8 cellular contexts compared by ENCODE assay signal in the genomic region with DNA sequence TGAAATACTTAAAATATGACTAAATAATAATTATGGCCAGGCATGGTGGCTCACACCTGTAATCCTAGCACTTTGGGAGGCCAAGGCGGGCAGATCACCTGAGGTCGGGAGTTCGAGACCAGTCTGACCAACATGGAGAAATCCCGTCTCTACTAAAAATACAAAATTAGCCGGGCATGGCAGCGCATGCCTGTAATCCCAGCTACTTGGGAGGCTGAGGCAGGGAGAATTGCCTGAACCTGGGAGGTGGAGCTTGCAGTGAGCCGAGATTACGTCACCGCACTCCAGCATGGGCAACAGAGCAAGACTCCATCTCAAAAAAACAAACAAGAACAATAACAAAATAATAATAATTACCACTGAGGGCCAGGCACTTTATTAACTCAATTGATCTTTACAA. TPM values are rescaled to one million over a fixed set of nuclear protein-coding genes. Genes with fewer than 3 reads are reported as not detected.
A peak's percentile ranks its signal among the peaks of the same experiment; 100 is the strongest.
DNase-seq lines count a peak whose midpoint lies in the region; ATAC-seq and TF ChIP-seq lines count a peak whose summit lies in the region.
"Not testable (repeated sequence)": the region's sequence is repeated elsewhere in the genome, so short reads cannot be mapped to it uniquely, and the experiment has no call there.

No MANE protein-coding gene starts in this region.

- H3K4me2 ChIP-seq in DND-41 (ENCODE audit: insufficient read depth, low read length) (peak overlapping the region; percentile 89; the same call in 1 of the 2 replicates), PC-3 (ENCODE audit: low read length) (peak overlapping the region; percentile 97), fibroblast of lung (ENCODE audit: extremely low read depth, insufficient read depth, low read length) (peak overlapping the region; percentile 30)
- not testable (repeated sequence) for H3K4me2 ChIP-seq in IMR-90 (ENCODE audit: low read depth, low read length)

- H2BK20ac ChIP-seq in IMR-90 (ENCODE audit: low read depth, low read length), result not testable (repeated sequence)

- not testable (repeated sequence) for H4K20me1 ChIP-seq in DND-41 (ENCODE audit: insufficient read depth, low read length); IMR-90 (ENCODE audit: insufficient read depth, low read length); PC-3 (ENCODE audit: low read length); fibroblast of lung (ENCODE audit: control insufficient read depth, extremely low read depth, insufficient read depth, low read length)

- peaks cover 52% of the 10 kb centered on the region for H3K79me2 ChIP-seq in ACC112 (ENCODE audit: control insufficient read depth, insufficient read depth, low read length, unreplicated experiment)
- H3K79me2 ChIP-seq in DND-41 (ENCODE audit: insufficient read depth, low read length), result peaks cover 54% of the 10 kb centered on the region
- peaks cover 52% of the 10 kb centered on the region for H3K79me2 ChIP-seq in PC-3 (ENCODE audit: low read length)
- peaks cover 46% of the 10 kb centered on the region for H3K79me2 ChIP-seq in fibroblast of lung (ENCODE audit: control insufficient read depth, insufficient read depth, low read length)

- peaks cover 13% of the 10 kb centered on the region; the same call in 1 of the 2 replicates for H3K9me1 ChIP-seq in IMR-90 (ENCODE audit: insufficient read depth, low read length)

- TF ChIP-seq CTCF in DND-41 (IDR thresholded peaks at IDR 0.05; ENCODE audit: borderline replicate concordance, extremely low read depth, low read length, poor library complexity, severe bottlenecking); IMR-90 (conservative IDR thresholded peaks at IDR 0.05; ENCODE audit: low read depth, low read length); PC-3 (conservative IDR thresholded peaks at IDR 0.05; ENCODE audit: low read depth, low read length); VCaP (conservative IDR thresholded peaks at IDR 0.05); brain (conservative IDR thresholded peaks at IDR 0.05); fibroblast of lung (conservative IDR thresholded peaks at IDR 0.05 in 1 of 2, IDR thresholded peaks at IDR 0.05 in 1 of 2; ENCODE audit: low read depth in 1 of 2, low read length in 2 of 2); nephron progenitor cell (IDR thresholded peaks at IDR 0.05): not testable (repeated sequence)

- H3K9me3 ChIP-seq in DND-41 (ENCODE audit: insufficient read depth, low read length, severe bottlenecking); IMR-90 (ENCODE audit: control insufficient read depth, insufficient read depth, low read length); PC-3 (ENCODE audit: low read length); fibroblast of lung (ENCODE audit: control insufficient read depth, insufficient read depth, low read depth, low read length): not testable (repeated sequence)

- POLR2A ChIA-PET in IMR-90 (lab: Charles Lee; ENCODE audit: unreplicated experiment); PC-3 (lab: Charles Lee; ENCODE audit: unreplicated experiment): not testable (repeated sequence)

- DNase-seq in DND-41; IMR-90; PC-3; fibroblast of lung (ENCODE audit: low read depth in 2 of 2); nephron progenitor cell: not testable (repeated sequence)

- not testable (repeated sequence) for H3K27me3 Mint-ChIP-seq in brain; nephron progenitor cell (ENCODE audit: low read depth, poor library complexity)

- not testable (repeated sequence) for H2AK9ac ChIP-seq in IMR-90 (replicated peaks; ENCODE audit: low read depth, low read length, poor library complexity)

- not testable (repeated sequence) for H2AFZ ChIP-seq in ACC112 (ENCODE audit: low read length, unreplicated experiment); DND-41 (ENCODE audit: low read depth, low read length); IMR-90 (replicated peaks; ENCODE audit: low read length, poor library complexity); PC-3 (ENCODE audit: low read length); fibroblast of lung (ENCODE audit: low read length)

- H3K27ac Mint-ChIP-seq in brain, nephron progenitor cell: not testable (repeated sequence)

- peak overlapping the region; percentile 14; the same call in 1 of the 2 replicates for H3K4ac ChIP-seq in IMR-90 (ENCODE audit: low read depth, low read length)

- not testable (repeated sequence) for H3K9ac ChIP-seq in DND-41 (ENCODE audit: low read depth, low read length); IMR-90 (ENCODE audit: low read depth, low read length); PC-3 (ENCODE audit: low read length); fibroblast of lung (ENCODE audit: insufficient read depth, low read length)

- TSS peak; percentile 30 for BruUV-seq in IMR-90 (replicated peaks; lab: Mats Ljungman, UMichigan)
- not testable (repeated sequence) for BruUV-seq in PC-3 (replicated peaks; lab: Mats Ljungman, UMichigan)

- H3K4me3 Mint-ChIP-seq in brain, result peak overlapping the region; percentile 83 to 93 (median 91)
- peak overlapping the region; percentile 89 for H3K4me3 Mint-ChIP-seq in nephron progenitor cell

- peaks cover 25 to 53% of the 10 kb centered on the region in 2 experiments for H3K79me1 ChIP-seq in IMR-90 (ENCODE audit: low read depth in 1 of 2, low read length in 2 of 2)

- H4K8ac ChIP-seq in IMR-90 (ENCODE audit: low read depth in 2 of 2, low read length in 2 of 2), result 0 out of 4 replicates have a peak overlapping the region, but pooled peaks of 1 of the 2 experiments have one; percentile 21

- H3K4me1 ChIP-seq in ACC112 (ENCODE audit: control insufficient read depth, insufficient read depth, low read length, unreplicated experiment) (peaks cover 10% of the 10 kb centered on the region), DND-41 (ENCODE audit: insufficient read depth, low read length) (peaks cover 56% of the 10 kb centered on the region), IMR-90 (ENCODE audit: control insufficient read depth, insufficient read depth, low read length) (peaks cover 13% of the 10 kb centered on the region), PC-3 (ENCODE audit: insufficient read depth, low read length) (peaks cover 26% of the 10 kb centered on the region)
- not testable (repeated sequence) for H3K4me1 ChIP-seq in fibroblast of lung (ENCODE audit: control insufficient read depth, extremely low read depth, insufficient read depth, low read length)

- CTCF ChIA-PET in IMR-90 (lab: Yijun Ruan, JAX), result interaction anchor here (0.6 kb wide), 1 partner anchor 506 kb away, joined by 4 read pairs; no protein-coding TSS in a partner anchor
- CTCF ChIA-PET in PC-3 (lab: Charles Lee), result not testable (repeated sequence)

- TF ChIP-seq POLR2A in IMR-90 (IDR thresholded peaks at IDR 0.05; ENCODE audit: low read depth, low read length), result not testable (repeated sequence)

- TF ChIP-seq RAD21 in IMR-90 (IDR thresholded peaks at IDR 0.05; ENCODE audit: low read length), result not testable (repeated sequence)

- intact Hi-C loops in IMR-90 (cut with micrococcal nuclease), result loop anchor here (10.0 kb wide), 1 partner anchor 411 kb away; a partner anchor contains a TSS
- intact Hi-C loops in PC-3 (cut with micrococcal nuclease), result not testable (repeated sequence)

- dilution Hi-C loops in IMR-90 (cut with HindIII; ENCODE audit: low sequenced_read_pairs, unreplicated experiment), result not testable (repeated sequence)

- not testable (repeated sequence) for H3K36me3 ChIP-seq in ACC112 (ENCODE audit: insufficient read depth, low read length); DND-41 (ENCODE audit: insufficient read depth, low read length); IMR-90 (ENCODE audit: control insufficient read depth, insufficient read depth, low read length); PC-3 (ENCODE audit: low read depth, low read length); fibroblast of lung (ENCODE audit: control insufficient read depth, insufficient read depth, low read length)

- not testable (repeated sequence) for H3K9me3 Mint-ChIP-seq in brain, nephron progenitor cell

- H2BK120ac ChIP-seq in IMR-90 (ENCODE audit: low read depth, low read length), result peak overlapping the region; percentile 61; the same call in 1 of the 2 replicates

- not testable (repeated sequence) for H3K4me3 ChIP-seq in ACC112 (ENCODE audit: low read depth, low read length); DND-41 (ENCODE audit: low read depth in 1 of 2, low read length in 2 of 2); IMR-90 (ENCODE audit: insufficient read depth, low read depth, low read length); PC-3 (ENCODE audit: low read length)
- H3K4me3 ChIP-seq in fibroblast of lung (replicated peaks in 1 of 4; ENCODE audit: control extremely low read depth in 1 of 4, insufficient read depth in 1 of 4, low read depth in 3 of 4, low read length in 4 of 4), result peak overlapping the region in 1 of 4 experiments; percentile 82

- H3K9me2 ChIP-seq in PC-3 (replicated peaks; ENCODE audit: low read length), result not testable (repeated sequence)

- H3K36me3 Mint-ChIP-seq in brain; nephron progenitor cell (ENCODE audit: low read depth): not testable (repeated sequence)

- not testable (repeated sequence) for H3K18ac ChIP-seq in IMR-90 (ENCODE audit: low read depth, low read length)

- H3K4me1 Mint-ChIP-seq in brain, result peaks cover 35% of the 10 kb centered on the region
- H3K4me1 Mint-ChIP-seq in nephron progenitor cell, result peaks cover 36% of the 10 kb centered on the region

- not testable (repeated sequence) for H2BK15ac ChIP-seq in IMR-90 (ENCODE audit: low read depth, low read length)

- not testable (repeated sequence) for H3K56ac ChIP-seq in IMR-90 (ENCODE audit: extremely low read depth, insufficient read depth, low read length)

- H3K14ac ChIP-seq in IMR-90 (replicated peaks; ENCODE audit: low read depth, low read length), result not testable (repeated sequence)

- not testable (repeated sequence) for H3F3A ChIP-seq in PC-3 (ENCODE audit: low read length, unreplicated experiment)

- H3K23ac ChIP-seq in IMR-90 (ENCODE audit: low read depth, low read length), result 0 out of 2 replicates have a peak overlapping the region, but pooled peaks have one; percentile 75

- H4K91ac ChIP-seq in IMR-90 (ENCODE audit: insufficient read depth, low read depth, low read length), result peak overlapping the region; percentile 70; the same call in 1 of the 2 replicates

- not testable (repeated sequence) for ATAC-seq in DND-41 (ENCODE audit: insufficient read depth, low read depth); IMR-90 (ENCODE audit: low read depth); PC-3

- WGBS in IMR-90 (ENCODE audit: extremely low coverage in 2 of 2, insufficient read length in 1 of 2), 2 experiments, result no CpG with 5 or more reads among the region's 9 CpGs

- H2BK5ac ChIP-seq in IMR-90 (ENCODE audit: low read depth, low read length, poor library complexity, severe bottlenecking), result not testable (repeated sequence)

- H2AK5ac ChIP-seq in IMR-90 (ENCODE audit: low read depth, low read length), result peak overlapping the region; percentile 58; the same call in 1 of the 2 replicates

- peak overlapping the region; percentile 16; the same call in 1 of the 2 replicates for H3K27ac ChIP-seq in ACC112 (ENCODE audit: low read depth, low read length)
- not testable (repeated sequence) for H3K27ac ChIP-seq in DND-41 (ENCODE audit: low read length); IMR-90 (ENCODE audit: insufficient read depth, low read length); PC-3 (ENCODE audit: low read length); fibroblast of lung (ENCODE audit: insufficient read depth, low read length)
- H3K27ac ChIP-seq in VCaP, result peak overlapping the region; percentile 87

- in situ Hi-C loops in IMR-90 (cut with MboI; ENCODE audit: low sequenced_read_pairs), result not testable (repeated sequence)

- H3K27me3 ChIP-seq in ACC112 (ENCODE audit: insufficient read depth, low read length); DND-41 (ENCODE audit: insufficient read depth, low read length, poor library complexity); IMR-90 (ENCODE audit: control insufficient read depth, insufficient read depth, low read length); PC-3 (ENCODE audit: low read length); fibroblast of lung (ENCODE audit: control insufficient read depth, insufficient read depth, low read length): not testable (repeated sequence)

- not testable (repeated sequence) for H4K5ac ChIP-seq in IMR-90 (ENCODE audit: low read depth, low read length)

RNA-seq across cellular contexts. Expression of a gene that starts 1.6 kb away (rescaled TPM):
- 26.0 and 32.2 TPM in 2 replicates for total RNA-seq in IMR-90 (2012; rRNA removed)
- polyA plus RNA-seq in IMR-90 (2012; rRNA removed), result 28.3 and 30.3 TPM in 2 replicates
- 16.3 and 17.9 TPM in 2 replicates for polyA plus RNA-seq in IMR-90 (2012; cell fraction: cytosol; rRNA removed)
- polyA plus RNA-seq in IMR-90 (2012; cell fraction: nucleus; rRNA removed; ENCODE audit: low replicate concordance), result 47.8 and 61.5 TPM in 2 replicates
- total RNA-seq in PC-3 (2014; rRNA removed), result 59.3 and 73.5 TPM in 2 replicates
- polyA plus RNA-seq in brain (ENCODE audit: insufficient read depth, low read depth, low replicate concordance), result 20.1 TPM
- 39.8 and 56.1 TPM in 2 replicates for total RNA-seq in fibroblast of lung
- 42.9 and 52.6 TPM in 2 replicates for polyA plus RNA-seq in fibroblast of lung
- polyA plus RNA-seq in fibroblast of lung (2012), result 35.9 and 43.6 TPM in 2 replicates
- 14.3 and 20.7 TPM in 2 replicates for polyA minus RNA-seq in fibroblast of lung (ENCODE audit: low replicate concordance)

RNA-seq across cellular contexts. Expression of a gene that starts 20.9 kb away (rescaled TPM):
- total RNA-seq in IMR-90 (2012; rRNA removed) (24.9 and 43.0 TPM in 2 replicates), PC-3 (2014; rRNA removed) (23.3 and 25.3 TPM in 2 replicates), fibroblast of lung (20.8 and 21.8 TPM in 2 replicates)
- polyA plus RNA-seq in IMR-90 (2012; rRNA removed) (4.1 and 5.3 TPM in 2 replicates), brain (ENCODE audit: insufficient read depth, low read depth, low replicate concordance) (5.5 TPM), fibroblast of lung (15.6 and 16.1 TPM in 2 replicates)
- 1.5 TPM in 2 replicates for polyA plus RNA-seq in IMR-90 (2012; cell fraction: cytosol; rRNA removed)
- polyA plus RNA-seq in IMR-90 (2012; cell fraction: nucleus; rRNA removed; ENCODE audit: low replicate concordance), result 2.1 and 6.2 TPM in 2 replicates
- polyA plus RNA-seq in fibroblast of lung (2012), result 16.5 and 17.2 TPM in 2 replicates
- 5.4 and 6.9 TPM in 2 replicates for polyA minus RNA-seq in fibroblast of lung (ENCODE audit: low replicate concordance)

RNA-seq across cellular contexts. Expression of a gene that starts 50.9 kb away (rescaled TPM):
- 1.8 and 2.2 TPM in 2 replicates for total RNA-seq in IMR-90 (2012; rRNA removed)
- polyA plus RNA-seq in IMR-90 (2012; rRNA removed), result 2.1 and 2.2 TPM in 2 replicates
- polyA plus RNA-seq in IMR-90 (2012; cell fraction: cytosol; rRNA removed), result 2.0 TPM in 2 replicates
- polyA plus RNA-seq in IMR-90 (2012; cell fraction: nucleus; rRNA removed; ENCODE audit: low replicate concordance), result 0.61 and 0.91 TPM in 2 replicates
- total RNA-seq in PC-3 (2014; rRNA removed), result 2.2 and 3.2 TPM in 2 replicates
- 2.2 TPM for polyA plus RNA-seq in brain (ENCODE audit: insufficient read depth, low read depth, low replicate concordance)
- 3.1 and 4.5 TPM in 2 replicates for total RNA-seq in fibroblast of lung
- polyA plus RNA-seq in fibroblast of lung, result 3.5 and 3.7 TPM in 2 replicates
- 4.8 and 4.9 TPM in 2 replicates for polyA plus RNA-seq in fibroblast of lung (2012)
- polyA minus RNA-seq in fibroblast of lung (ENCODE audit: low replicate concordance), result 1.3 and 2.4 TPM in 2 replicates
